ENCODE assay signal across 9 cellular contexts in the genomic region with DNA sequence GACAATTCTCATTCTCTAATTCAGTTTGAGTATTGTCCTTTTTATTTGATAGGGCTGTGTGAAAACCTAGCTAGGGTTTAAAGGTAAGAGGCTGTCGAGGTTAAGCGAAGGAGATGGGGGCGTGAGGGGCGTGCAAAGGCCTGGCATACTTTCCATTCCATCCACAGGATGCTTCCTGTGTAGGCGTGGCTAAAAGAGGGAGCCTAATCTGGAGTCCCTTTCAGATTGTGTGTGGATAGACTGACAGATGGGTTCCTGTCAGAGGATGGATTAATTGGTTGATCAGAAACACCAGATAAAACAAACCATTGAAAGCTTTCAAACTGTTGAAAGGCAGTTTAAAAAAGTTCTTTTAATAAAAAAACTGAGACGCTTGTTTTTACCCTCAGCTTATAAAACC. TPM values are rescaled to one million over a fixed set of nuclear protein-coding genes. Genes with fewer than 3 reads are reported as not detected.
DNase-seq lines count a peak whose midpoint lies in the region; ATAC-seq and TF ChIP-seq lines count a peak whose summit lies in the region.
"Had no signal": no experiment of that assay in that cellular context is flagged by ENCODE, and none has a peak within 500 bp of the region (broad histone marks: within the 10 kb centered on the region; RNA-seq: fewer than 3 reads in every experiment).

No MANE protein-coding gene starts in this region.

- no peaks in the 10 kb centered on the region for H3K27me3 ChIP-seq in parathyroid adenoma (ENCODE audit: control insufficient read depth, insufficient read depth, low read length)

- no peak overlapping the region for H3K4me2 ChIP-seq in parathyroid adenoma (ENCODE audit: low read length)

- H3K9me3 ChIP-seq in parathyroid adenoma (ENCODE audit: control insufficient read depth, low read length), result no peaks in the 10 kb centered on the region

- H3K4me3 ChIP-seq in epithelial cell of esophagus (ENCODE audit: low read length) (peak overlapping the region; percentile 92), parathyroid adenoma (ENCODE audit: low read depth, low read length) (no peak overlapping the region)

- H3K27ac ChIP-seq in RWPE1, result no peak overlapping the region
- peak overlapping the region; percentile 94 for H3K27ac ChIP-seq in parathyroid adenoma

- peaks cover 3% of the 10 kb centered on the region for H3K4me1 ChIP-seq in parathyroid adenoma

- ATAC-seq in HG03108 (IDR thresholded peaks at IDR 0.05; ENCODE audit: unreplicated experiment), result no peak
- ATAC-seq in GM18873 (IDR thresholded peaks at IDR 0.05; ENCODE audit: low FRiP score, unreplicated experiment), result no peak

- POLR2A ChIA-PET in RWPE1 (lab: Yijun Ruan, JAX; ENCODE audit: low non-redundant PET), result interaction anchor here (0.6 kb wide), 1 partner anchor 292 kb away, joined by 3 read pairs; no protein-coding TSS in a partner anchor

- no peak overlapping the region for H3K9ac ChIP-seq in parathyroid adenoma

- DNase-seq in Daoy (ENCODE audit: low read depth) (peak; percentile 10), RWPE1 (ENCODE audit: low spot score) (peak; percentile 56), epithelial cell of esophagus (ENCODE audit: low read depth) (peak; percentile 23), NAMALWA (ENCODE audit: low spot score) (no peak), NCI-H1417 treated with DMSO at 0.1 percent for 48 hours (lab: John Stamatoyannopoulos, UW) (no peak)
- DNase-seq: NCI-H2081 treated with DMSO at 0.1 percent for 48 hours had no signal

- TF ChIP-seq CTCF in RWPE1 (conservative IDR thresholded peaks at IDR 0.05; ENCODE audit: low read depth) (no peak), epithelial cell of esophagus (IDR thresholded peaks at IDR 0.05; ENCODE audit: insufficient read depth, low read depth, low read length, missing control alignments) (no peak), parathyroid adenoma (IDR thresholded peaks at IDR 0.05) (no peak)

- CTCF ChIA-PET in RWPE1 (lab: Yijun Ruan, JAX), result interaction anchor here (0.7 kb wide), 1 partner anchor 312 kb away, joined by 3 read pairs; no protein-coding TSS in a partner anchor

- no peaks in the 10 kb centered on the region for H3K36me3 ChIP-seq in parathyroid adenoma (ENCODE audit: control insufficient read depth, insufficient read depth, low read length)

- H3K79me2 ChIP-seq in parathyroid adenoma, result peaks cover 9% of the 10 kb centered on the region

- H2AFZ ChIP-seq in parathyroid adenoma, result peak overlapping the region; percentile 93

RNA-seq across cellular contexts. Expression of a gene that starts 1.1 kb away (rescaled TPM):
- total RNA-seq in Daoy (2014; rRNA removed; shearing (Covaris generic)), result 20.2 and 29.9 TPM in 2 replicates

Comparison
In these comparisons a context has a peak if more than half of its experiments do, and no peak if none do; other contexts are left out.
1. DNase-seq: peak in Daoy (single experiment), RWPE1 (single experiment) and epithelial cell of esophagus (single experiment); none in NAMALWA (single experiment) and NCI-H1417 treated with DMSO at 0.1 percent for 48 hours (single experiment).